ENCODE assay signal across 11 cellular contexts in genomic region chr3:46946416-46946815, GRCh38. TPM values are rescaled to one million over a fixed set of nuclear protein-coding genes. Genes with fewer than 3 reads are reported as not detected.
DNase-seq lines count a peak whose midpoint lies in the region; ATAC-seq, FAIRE-seq and TF ChIP-seq lines count a peak whose summit lies in the region.
"Had no signal": no experiment of that assay in that cellular context is flagged by ENCODE, and none has a peak within 500 bp of the region (broad histone marks: within the 10 kb centered on the region; RNA-seq: fewer than 3 reads in every experiment).

No MANE protein-coding gene starts in this region.

- in situ Hi-C loops in brain microvascular endothelial cell (cut with HindIII; ENCODE audit: low pct_ligation_motif_present, low sequenced_read_pairs): no loop called here

- peak overlapping the region; percentile 76 for H3K27ac ChIP-seq in CD8-positive, alpha-beta memory T cell (ENCODE audit: low read depth, low read length)
- H3K27ac ChIP-seq in RWPE2 (ENCODE audit: poor library complexity, severe bottlenecking) (peak overlapping the region; percentile 47), esophagus (ENCODE audit: low read depth in 2 of 2, low read length in 1 of 2) (peak overlapping the region; percentile 98), pancreas (peak overlapping the region; percentile 91 to 97 (median 92)), brain microvascular endothelial cell (no peak overlapping the region)
- H3K27ac ChIP-seq: SK-N-MC had no signal

- POLR2A ChIA-PET in CD8-positive, alpha-beta memory T cell (lab: Charles Lee): interaction anchor here (0.6 to 2.8 kb wide), 6 partner anchors 12 to 218 kb away, joined by 3 to 16 read pairs (median 5); partner anchors contain the start of genes CCDC12, NBEAL2 and SETD2

- intact Hi-C loops in pancreas (cut with DNase I): no loop called here

- peaks cover 0 to 31% (median 0%) of the 10 kb centered on the region in 3 donors for H3K36me3 Mint-ChIP-seq in CD8-positive, alpha-beta memory T cell

- no peaks in the 10 kb centered on the region for H3K9me3 Mint-ChIP-seq in CD8-positive, alpha-beta memory T cell

- TF ChIP-seq CTCF in RWPE2 (IDR thresholded peaks at IDR 0.05; ENCODE audit: poor library complexity, severe bottlenecking): no peak
- TF ChIP-seq CTCF in pancreas (IDR thresholded peaks at IDR 0.05): no peak
- TF ChIP-seq CTCF in brain microvascular endothelial cell (IDR thresholded peaks at IDR 0.05; ENCODE audit: low read depth, low read length, missing control alignments): no peak

- peak overlapping the region; percentile 11 to 88 (median 68) for H3K4me3 Mint-ChIP-seq in CD8-positive, alpha-beta memory T cell

- peak in 1 of 5 donors; percentile 35 for DNase-seq in CD8-positive, alpha-beta memory T cell
- DNase-seq in RWPE2 (ENCODE audit: low spot score): no peak
- peak in 4 of 6 donors; percentile 61 to 80 (median 70) for DNase-seq in pancreas
- no peak for DNase-seq in stimulated activated CD4-positive, alpha-beta T cell treated with anti-CD3 and anti-CD28 coated beads, Interleukin-4, amount 100 ng/mL, for 1 hour
- no peak for DNase-seq in cerebellar cortex (ENCODE audit: low spot score)
- no peak for DNase-seq in OCI-M2 (lab: John Stamatoyannopoulos, UW; ENCODE audit: unreplicated experiment)
- no peak for DNase-seq in brain microvascular endothelial cell
- DNase-seq: DMS79; stimulated activated naive CD8-positive, alpha-beta T cell treated with anti-CD3 and anti-CD28 coated beads, Interleukin-15, Interleukin-2, amounts not matched to agents 100 U/mL and 50 U/mL, for 24 hours had no signal

- H3K4me1 Mint-ChIP-seq in CD8-positive, alpha-beta memory T cell: peaks cover 82 to 96% (median 93%) of the 10 kb centered on the region in 3 donors

- 41 to 42% methylated on average over 6 of the region's 6 CpGs for WGBS in esophagus, 2 donors
- 25 to 34% methylated on average over 6 of the region's 6 CpGs for WGBS in pancreas, 2 donors

- no peak for FAIRE-seq in pancreas (lab: Jason Lieb, UNC)

- peak overlapping the region; percentile 86 to 100 (median 98) for H3K27ac Mint-ChIP-seq in CD8-positive, alpha-beta memory T cell

- no peaks in the 10 kb centered on the region for H3K9me3 ChIP-seq in CD8-positive, alpha-beta memory T cell (ENCODE audit: low read length)
- no peaks in the 10 kb centered on the region for H3K9me3 ChIP-seq in RWPE2 (ENCODE audit: severe bottlenecking)
- no peaks in the 10 kb centered on the region for H3K9me3 ChIP-seq in esophagus (ENCODE audit: control insufficient read depth in 2 of 2, insufficient read depth in 1 of 2, low read depth in 1 of 2, low read length in 1 of 2)
- no peaks in the 10 kb centered on the region for H3K9me3 ChIP-seq in pancreas

- CTCF ChIA-PET in CD8-positive, alpha-beta memory T cell (lab: Charles Lee): interaction anchor here (1.0 to 2.0 kb wide), 6 partner anchors 12 to 377 kb away, joined by 3 to 7 read pairs (median 3); partner anchors contain the start of gene NBEAL2

- no peaks in the 10 kb centered on the region for H3K27me3 ChIP-seq in CD8-positive, alpha-beta memory T cell (ENCODE audit: insufficient read depth, low read length, poor library complexity, severe bottlenecking)
- H3K27me3 ChIP-seq in RWPE2 (ENCODE audit: insufficient read depth, poor library complexity, severe bottlenecking) (no peaks in the 10 kb centered on the region), esophagus (ENCODE audit: control insufficient read depth in 1 of 2, insufficient read depth in 2 of 2, low read length in 2 of 2) (no peaks in the 10 kb centered on the region), pancreas (no peaks in the 10 kb centered on the region), brain microvascular endothelial cell (replicated peaks) (no peaks in the 10 kb centered on the region)

- H3K27me3 Mint-ChIP-seq in CD8-positive, alpha-beta memory T cell: no peaks in the 10 kb centered on the region

- H3K4me1 ChIP-seq in CD8-positive, alpha-beta memory T cell (ENCODE audit: insufficient read depth, low read length): peaks cover 87% of the 10 kb centered on the region
- H3K4me1 ChIP-seq in RWPE2 (ENCODE audit: insufficient read depth, poor library complexity, severe bottlenecking): peaks cover 49% of the 10 kb centered on the region
- peaks cover 18 to 60% of the 10 kb centered on the region in 2 donors for H3K4me1 ChIP-seq in esophagus (ENCODE audit: control insufficient read depth in 2 of 2, insufficient read depth in 2 of 2, low read length in 1 of 2)
- peaks cover 78 to 96% (median 93%) of the 10 kb centered on the region in 3 donors for H3K4me1 ChIP-seq in pancreas

- ATAC-seq in RWPE2 (ENCODE audit: low read depth) (no peak; the same call in 2 of the 3 replicates), pancreas (peak; percentile 7 to 15 (median 12))

- no peaks in the 10 kb centered on the region for H3K36me3 ChIP-seq in CD8-positive, alpha-beta memory T cell (ENCODE audit: insufficient read depth, low read length)
- H3K36me3 ChIP-seq in RWPE2 (ENCODE audit: low read depth) (peaks cover 18% of the 10 kb centered on the region), esophagus (ENCODE audit: control insufficient read depth in 2 of 2, insufficient read depth in 2 of 2, low read length in 1 of 2) (no peaks in the 10 kb centered on the region), pancreas (no peaks in the 10 kb centered on the region), brain microvascular endothelial cell (replicated peaks) (peaks cover 3% of the 10 kb centered on the region)

- H3K4me3 ChIP-seq in CD8-positive, alpha-beta memory T cell (ENCODE audit: low read length): no peak overlapping the region
- H3K4me3 ChIP-seq in RWPE2 (ENCODE audit: severe bottlenecking) (no peak overlapping the region), esophagus (ENCODE audit: low read depth in 1 of 2, low read length in 2 of 2) (no peak overlapping the region), pancreas (no peak overlapping the region), brain microvascular endothelial cell (ENCODE audit: low read depth, low read length) (no peak overlapping the region)
- H3K4me3 ChIP-seq: SK-N-MC had no signal

RNA-seq across cellular contexts. Expression of gene CCDC12, which starts 30.1 kb away (rescaled TPM):
- 10 to 100 TPM; 56.4 to 59.8 TPM for total RNA-seq in CD8-positive, alpha-beta memory T cell
- 114 TPM for polyA plus RNA-seq in CD8-positive, alpha-beta memory T cell
- polyA plus RNA-seq in esophagus (10 to 100 TPM; 82.5 to 90.1 TPM), pancreas (10 to 100 TPM; 64.9 to 82.8 TPM)
- total RNA-seq in pancreas: 10 to 100 TPM; 20.7 to 30.4 (median 22.4) TPM

RNA-seq across cellular contexts. Expression of gene NBEAL2, which starts 33.0 kb away (rescaled TPM):
- total RNA-seq in CD8-positive, alpha-beta memory T cell: 10 to 100 TPM; 76.2 to 83.5 TPM
- 12.8 TPM for polyA plus RNA-seq in CD8-positive, alpha-beta memory T cell
- polyA plus RNA-seq in esophagus (100 to 1,000 TPM; 173 to 211 TPM), pancreas (100 to 1,000 TPM; 231 to 265 TPM)
- total RNA-seq in pancreas: 10 to 100 TPM; 30.6 to 67.4 (median 37.1) TPM

Comparison
In these comparisons a context has a peak if more than half of its experiments do, and no peak if none do; other contexts are left out.
1. DNase-seq: peak in pancreas (4 of 6); none in RWPE2 (single experiment), stimulated activated CD4-positive, alpha-beta T cell treated with anti-CD3 and anti-CD28 coated beads, Interleukin-4, amount 100 ng/mL, for 1 hour (single experiment), cerebellar cortex (single experiment), OCI-M2 (single experiment) and brain microvascular endothelial cell (single experiment).
2. RNA of gene NBEAL2, which starts 33.0 kb away (polyA plus RNA-seq): 231 to 265 TPM in pancreas and 173 to 211 TPM in esophagus; 12.8 TPM in CD8-positive, alpha-beta memory T cell (single experiment); every median in the first group is over 10 times any median in the second.